22 cellular contexts compared by ENCODE assay signal in genomic region chr9:82781965-82782392, GRCh38.
DNase-seq lines count a peak whose midpoint lies in the region; ATAC-seq and TF ChIP-seq lines count a peak whose summit lies in the region.
"Had no signal": no experiment of that assay in that cellular context is flagged by ENCODE, and none has a peak within 500 bp of the region (broad histone marks: within the 10 kb centered on the region; RNA-seq: fewer than 3 reads in every experiment).

No MANE protein-coding gene starts in this region.

- peak; percentile 41 to 79 for DNase-seq in NCI-H2081 (lab: John Stamatoyannopoulos, UW)
- peak; percentile 86 for DNase-seq in NCI-H748 treated with DMSO at 0.1 percent for 48 hours (lab: John Stamatoyannopoulos, UW)
- no peak for DNase-seq in esophagus squamous epithelium (lab: John Stamatoyannopoulos, UW)
- DNase-seq in NCI-H128 (lab: John Stamatoyannopoulos, UW; ENCODE audit: unreplicated experiment) = no peak
- DNase-seq: activated CD4-positive, alpha-beta T cell treated with anti-CD3 and anti-CD28 coated beads, Interleukin-2, amount 50 U/mL, for 48 hours; activated naive CD4-positive, alpha-beta T cell treated with anti-CD3 and anti-CD28 coated beads, Interleukin-2, amount 10 ng/mL, durations not matched to agents 7 days and 5 days; activated T-cell treated with anti-CD3 and anti-CD28 coated beads, Interleukin-2, amount 50 U/mL, for 1 hour; naive thymus-derived CD8-positive, alpha-beta T cell; NCI-H2029 treated with DMSO at 0.1 percent for 48 hours; SHP77 treated with DMSO at 0.1 percent for 48 hours; spleen; substantia nigra; T-helper 1 cell had no signal

- H3K27me3 ChIP-seq in esophagus squamous epithelium = no peaks in the 10 kb centered on the region
- H3K27me3 ChIP-seq: hepatocyte, spleen had no signal

- TF ChIP-seq CTCF in HEK293 (tag by site-specific recombination; IDR thresholded peaks at IDR 0.05) (no peak), nephron (IDR thresholded peaks at IDR 0.05; ENCODE audit: unreplicated experiment in 3 of 3) (no peak), esophagus squamous epithelium (IDR thresholded peaks at IDR 0.05) (no peak)

- CTCF ChIA-PET in HEK293 (lab: Yijun Ruan, JAX) = no interaction called here

- H3K4me1 Mint-ChIP-seq in nephron = peaks cover 14% of the 10 kb centered on the region
- H3K4me1 Mint-ChIP-seq: activated naive CD4-positive, alpha-beta T cell treated with anti-CD3 and anti-CD28 coated beads, Interleukin-2, amount 10 ng/mL, durations not matched to agents 7 days and 5 days; memory B cell; naive thymus-derived CD8-positive, alpha-beta T cell had no signal

- no peak for TF ChIP-seq POLR2A in esophagus squamous epithelium (IDR thresholded peaks at IDR 0.05)

- intact Hi-C loops in esophagus squamous epithelium (cut with DNase I) = no loop called here

- no peak overlapping the region for H3K4me3 ChIP-seq in HEK293 (ENCODE audit: low read depth, low read length)
- no peak overlapping the region for H3K4me3 ChIP-seq in esophagus squamous epithelium
- H3K4me3 ChIP-seq: HAP-1, hepatocyte, K562, spleen had no signal

- H3K27ac Mint-ChIP-seq in nephron = peak overlapping the region; percentile 52 to 64 (median 62)
- H3K27ac Mint-ChIP-seq: activated naive CD4-positive, alpha-beta T cell treated with anti-CD3 and anti-CD28 coated beads, Interleukin-2, amount 10 ng/mL, durations not matched to agents 7 days and 5 days; memory B cell; naive thymus-derived CD8-positive, alpha-beta T cell had no signal

- H3K9me3 ChIP-seq in HEK293 (ENCODE audit: control insufficient read depth, insufficient read depth, low read depth, low read length) = no peaks in the 10 kb centered on the region
- H3K9me3 ChIP-seq in esophagus squamous epithelium = no peaks in the 10 kb centered on the region
- H3K9me3 ChIP-seq: HAP-1 had no signal

- H3K27me3 Mint-ChIP-seq in nephron (ENCODE audit: low read depth) = no peaks in the 10 kb centered on the region
- H3K27me3 Mint-ChIP-seq: activated naive CD4-positive, alpha-beta T cell treated with anti-CD3 and anti-CD28 coated beads, Interleukin-2, amount 10 ng/mL, durations not matched to agents 7 days and 5 days; memory B cell had no signal

- H3K4me1 ChIP-seq in HEK293 (ENCODE audit: control insufficient read depth, insufficient read depth, low read length) (peaks cover 7% of the 10 kb centered on the region; the same call in 1 of the 2 replicates), esophagus squamous epithelium (no peaks in the 10 kb centered on the region)
- H3K4me1 ChIP-seq: HAP-1, spleen had no signal

- H3K36me3 ChIP-seq in HEK293 (ENCODE audit: control insufficient read depth in 2 of 2, insufficient read depth in 1 of 2, low read length in 2 of 2) = no peaks in the 10 kb centered on the region
- no peaks in the 10 kb centered on the region for H3K36me3 ChIP-seq in esophagus squamous epithelium
- H3K36me3 ChIP-seq: HAP-1, spleen, WERI-Rb-1 had no signal

- H3K27ac ChIP-seq in HEK293 (ENCODE audit: extremely low read depth, low read depth, low read length) (peak overlapping the region; percentile 40), esophagus squamous epithelium (no peak overlapping the region)
- H3K27ac ChIP-seq: spleen, WERI-Rb-1 had no signal

- H3K4me3 Mint-ChIP-seq in nephron = peak overlapping the region; percentile 6 to 24 (median 15)
- H3K4me3 Mint-ChIP-seq: activated naive CD4-positive, alpha-beta T cell treated with anti-CD3 and anti-CD28 coated beads, Interleukin-2, amount 10 ng/mL, durations not matched to agents 7 days and 5 days; memory B cell; naive thymus-derived CD8-positive, alpha-beta T cell had no signal

- peaks cover 3% of the 10 kb centered on the region for H3K36me3 Mint-ChIP-seq in nephron (ENCODE audit: low read depth)
- H3K36me3 Mint-ChIP-seq: activated naive CD4-positive, alpha-beta T cell treated with anti-CD3 and anti-CD28 coated beads, Interleukin-2, amount 10 ng/mL, durations not matched to agents 7 days and 5 days; memory B cell; naive thymus-derived CD8-positive, alpha-beta T cell had no signal

- POLR2A ChIA-PET in HEK293 (lab: Yijun Ruan, JAX) = no interaction called here

- H3K9me3 Mint-ChIP-seq in nephron = peaks cover 2% of the 10 kb centered on the region

- 31 to 51% methylated on average over 3 of the region's 3 CpGs for WGBS in esophagus squamous epithelium, 2 donors

- ATAC-seq in GM21786 (IDR thresholded peaks at IDR 0.05; ENCODE audit: unreplicated experiment) (no peak), HG03565 (IDR thresholded peaks at IDR 0.05; ENCODE audit: unreplicated experiment) (no peak)
- ATAC-seq: K562; naive thymus-derived CD8-positive, alpha-beta T cell had no signal

TF ChIP-seq in HEK293, 187 proteins besides CTCF, POLR2A, EP300 and RAD21 (continues in another document):
- TF ChIP-seq KLF10 (tag by site-specific recombination; IDR thresholded peaks at IDR 0.05) (peak; percentile 43; the same call in 1 of the 2 replicates), ZBTB6 (tag by site-specific recombination; IDR thresholded peaks at IDR 0.05) (no peak; the same call in 1 of the 2 replicates), TSHZ1 (tag by site-specific recombination; IDR thresholded peaks at IDR 0.05; ENCODE audit: borderline replicate concordance) (peak; percentile 64; the same call in 1 of the 2 replicates), ZNF350 (tag by site-specific recombination; IDR thresholded peaks at IDR 0.05) (peak; percentile 89), ZNF626 (tag by site-specific recombination; IDR thresholded peaks at IDR 0.05) (0 out of 2 replicates have a peak, but pooled peaks have one; percentile 13), ZNF10 (tag by site-specific recombination; IDR thresholded peaks at IDR 0.05) (0 out of 2 replicates have a peak, but pooled peaks have one; percentile 23), ZNF664 (tag by site-specific recombination; IDR thresholded peaks at IDR 0.05) (no peak), ZNF501 (tag by site-specific recombination; IDR thresholded peaks at IDR 0.05) (peak; percentile 40; the same call in 1 of the 2 replicates), ZBTB17 (tag by site-specific recombination; IDR thresholded peaks at IDR 0.05) (peak; percentile 47), ZNF362 (tag by site-specific recombination; IDR thresholded peaks at IDR 0.05) (no peak), ZNF16 (tag by site-specific recombination; IDR thresholded peaks at IDR 0.05; ENCODE audit: low read depth) (no peak), ZNF776 (tag by site-specific recombination; IDR thresholded peaks at IDR 0.05; ENCODE audit: borderline replicate concordance) (no peak), ZNF202 (tag by site-specific recombination; IDR thresholded peaks at IDR 0.05; ENCODE audit: borderline replicate concordance) (no peak), ZNF76 (tag by site-specific recombination; IDR thresholded peaks at IDR 0.05; ENCODE audit: borderline replicate concordance, low read depth) (no peak; the same call in 1 of the 2 replicates), ZNF423 (tag by site-specific recombination; IDR thresholded peaks at IDR 0.05) (no peak), ZNF221 (tag by site-specific recombination; IDR thresholded peaks at IDR 0.05; ENCODE audit: borderline replicate concordance) (no peak)

Comparison
In these comparisons a context has a peak if more than half of its experiments do, and no peak if none do; other contexts are left out.
1. DNase-seq: peak in NCI-H2081 (2 of 2) and NCI-H748 treated with DMSO at 0.1 percent for 48 hours (single experiment); none in esophagus squamous epithelium (single experiment) and NCI-H128 (single experiment).